7 cellular contexts compared by ENCODE assay signal in genomic region chrX:153763989-153764755, GRCh38. TPM values are rescaled to one million over a fixed set of nuclear protein-coding genes. Genes with fewer than 3 reads are reported as not detected.
DNase-seq lines count a peak whose midpoint lies in the region; ATAC-seq and TF ChIP-seq lines count a peak whose summit lies in the region.

TSS of gene PLXNB3 (plus strand) at chrX:153764249. CDS start at chrX:153765536, 1,287 bp downstream.

- DNase-seq in LNCaP clone FGC (ENCODE audit: low read depth) (peak; percentile 42), SJSA1 (ENCODE audit: low read depth in 1 of 2, low spot score in 2 of 2) (peak; percentile 50 to 84), foreskin melanocyte (peak; percentile 52), occipital lobe (lab: John Stamatoyannopoulos, UW) (peak; percentile 71), superior temporal gyrus (ENCODE audit: extremely low spot score) (peak; percentile 81)
- DNase-seq in activated naive CD4-positive, alpha-beta T cell (lab: John Stamatoyannopoulos, UW), result peak; percentile 12 to 74 (median 49)

- peak within 1 kb of the TSS; percentile 68 for H3K4me3 ChIP-seq in LNCaP clone FGC (ENCODE audit: low read depth, low read length)
- peak within 1 kb of the TSS; percentile 19; the same call in 1 of the 2 replicates for H3K4me3 ChIP-seq in SJSA1

- peaks cover 26% of the 10 kb centered on the region for H3K4me1 ChIP-seq in SJSA1 (replicated peaks)

- no peaks in the 10 kb centered on the region for H3K27me3 ChIP-seq in SJSA1 (replicated peaks)

- H3K36me3 ChIP-seq in SJSA1, result no peaks in the 10 kb centered on the region

- H3K9me3 ChIP-seq in SJSA1 (replicated peaks), result no peaks in the 10 kb centered on the region

- H3K27ac ChIP-seq in SJSA1, result no peak within 1 kb of the TSS

- ATAC-seq in GM18502 (IDR thresholded peaks at IDR 0.05; ENCODE audit: poor library complexity, unreplicated experiment), result peak; percentile 70

- TF ChIP-seq CTCF in LNCaP clone FGC (IDR thresholded peaks at IDR 0.05; ENCODE audit: control insufficient read depth, extremely low read depth, insufficient read depth), result peak; percentile 92

RNA-seq across cellular contexts. Expression of gene PLXNB3, which starts in this region (rescaled TPM):
- 0.03 and 1.3 TPM in 2 replicates for total RNA-seq in SJSA1 (2014; rRNA removed; shearing (Covaris generic))
- 0.47 TPM for total RNA-seq in occipital lobe

Comparison
In these comparisons a context has a peak if more than half of its experiments do, and no peak if none do; other contexts are left out.
1. Peak in DNase-seq in occipital lobe; RNA of the gene not detected or under 1 TPM.